In the genomic region with DNA sequence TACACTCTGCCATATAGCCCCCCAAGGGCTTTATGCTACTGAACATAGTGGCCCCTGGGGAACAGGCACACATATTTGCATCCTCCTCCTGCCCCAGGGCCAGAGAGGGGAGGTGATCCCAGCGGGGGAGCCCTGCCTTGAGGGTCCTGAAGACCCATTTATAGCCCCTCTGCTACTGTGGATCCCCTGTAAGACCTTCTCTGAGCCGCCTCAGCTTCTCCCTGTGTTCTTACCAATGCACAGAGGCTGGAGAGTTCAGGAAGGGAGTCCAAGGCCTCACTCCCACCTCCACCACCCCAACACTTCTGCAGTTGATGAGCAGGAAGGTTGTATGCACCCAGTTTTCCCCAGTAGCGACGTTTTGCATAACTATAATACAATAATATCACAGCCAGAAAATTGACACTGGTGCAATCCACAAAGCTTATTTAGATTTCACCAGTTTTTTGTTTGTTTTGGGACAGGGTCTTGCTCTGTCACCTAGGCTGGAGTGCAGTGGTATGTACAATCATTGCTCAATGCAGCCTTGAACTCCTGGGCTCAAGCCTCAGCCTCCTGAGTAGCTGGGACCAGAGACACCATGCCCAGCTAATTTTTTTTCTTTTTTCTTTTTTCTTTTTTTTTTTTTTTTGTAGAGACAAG, we compare ENCODE assay signal across 1 cellular context.
TF ChIP-seq lines count a peak whose summit lies in the region.

No MANE protein-coding gene starts in this region.

TF ChIP-seq in HepG2, 621 proteins besides CTCF, POLR2A, EP300 and RAD21 (continued from another document and continues in another):
- TF ChIP-seq ZNF281 (CRISPR knock-in tag; IDR thresholded peaks at IDR 0.05; ENCODE audit: borderline replicate concordance) (peak; percentile 45; the same call in 1 of the 2 replicates), GFI1 (CRISPR knock-in tag; IDR thresholded peaks at IDR 0.05; ENCODE audit: borderline replicate concordance) (peak; percentile 48; the same call in 1 of the 2 replicates), RBM39 (IDR thresholded peaks at IDR 0.05; ENCODE audit: low read depth, low read length, poor library complexity, severe bottlenecking) (no peak), ZSCAN21 (CRISPR knock-in tag; IDR thresholded peaks at IDR 0.05; ENCODE audit: borderline replicate concordance) (no peak), FOXJ3 (CRISPR knock-in tag; IDR thresholded peaks at IDR 0.05; ENCODE audit: borderline replicate concordance) (peak; percentile 80; the same call in 1 of the 2 replicates), ETV5 (CRISPR knock-in tag; IDR thresholded peaks at IDR 0.05; ENCODE audit: borderline replicate concordance) (peak; percentile 75; the same call in 1 of the 2 replicates), HNF1A (IDR thresholded peaks at IDR 0.05; ENCODE audit: low read depth) (peak; percentile 59), HNF1A (CRISPR knock-in tag; IDR thresholded peaks at IDR 0.05; ENCODE audit: borderline replicate concordance) (peak; percentile 39; the same call in 1 of the 2 replicates), CREBL2 (CRISPR knock-in tag; IDR thresholded peaks at IDR 0.05; ENCODE audit: borderline replicate concordance) (no peak), ZNF768 (CRISPR knock-in tag; IDR thresholded peaks at IDR 0.05) (peak; percentile 85; the same call in 1 of the 2 replicates), SOX13 (IDR thresholded peaks at IDR 0.05) (peak; percentile 66; the same call in 1 of the 2 replicates), SOX13 (CRISPR knock-in tag; conservative IDR thresholded peaks at IDR 0.05 in 1 of 2, IDR thresholded peaks at IDR 0.05 in 1 of 2) (peak in 1 of 2 experiments; percentile 89; a peak in 2 of 4 replicates), RFXAP (CRISPR knock-in tag; IDR thresholded peaks at IDR 0.05; ENCODE audit: borderline replicate concordance) (peak; percentile 71; the same call in 1 of the 2 replicates), NCOR1 (IDR thresholded peaks at IDR 0.05; ENCODE audit: borderline replicate concordance, low read length) (peak; percentile 87; the same call in 1 of the 2 replicates), KDM3A (CRISPR knock-in tag; IDR thresholded peaks at IDR 0.05; ENCODE audit: low read depth) (peak; percentile 73; the same call in 1 of the 2 replicates), ZNF331 (CRISPR knock-in tag; IDR thresholded peaks at IDR 0.05) (peak; percentile 70; the same call in 1 of the 2 replicates), TFE3 (CRISPR knock-in tag; IDR thresholded peaks at IDR 0.05) (peak; percentile 74; the same call in 1 of the 2 replicates), ZNF792 (CRISPR knock-in tag; IDR thresholded peaks at IDR 0.05) (0 out of 2 replicates have a peak, but pooled peaks have one; percentile 43), ZMAT5 (CRISPR knock-in tag; IDR thresholded peaks at IDR 0.05; ENCODE audit: borderline replicate concordance, low read depth) (no peak), TFAP4 (IDR thresholded peaks at IDR 0.05; ENCODE audit: borderline replicate concordance, low read depth) (peak; percentile 43; the same call in 1 of the 2 replicates), ZFP1 (CRISPR knock-in tag; IDR thresholded peaks at IDR 0.05) (peak; percentile 47; the same call in 1 of the 2 replicates), CBX5 (CRISPR knock-in tag; IDR thresholded peaks at IDR 0.05; ENCODE audit: borderline replicate concordance) (0 out of 2 replicates have a peak, but pooled peaks have one; percentile 37), MAX (IDR thresholded peaks at IDR 0.05) (peak; percentile 46; the same call in 1 of the 2 replicates), IRF2 (CRISPR knock-in tag; IDR thresholded peaks at IDR 0.05) (peak; percentile 67; the same call in 1 of the 2 replicates), ZBTB33 (CRISPR knock-in tag; IDR thresholded peaks at IDR 0.05) (0 out of 2 replicates have a peak, but pooled peaks have one; percentile 7), TOPORS (CRISPR knock-in tag; IDR thresholded peaks at IDR 0.05) (no peak)
- TF ChIP-seq, protein P1, sequence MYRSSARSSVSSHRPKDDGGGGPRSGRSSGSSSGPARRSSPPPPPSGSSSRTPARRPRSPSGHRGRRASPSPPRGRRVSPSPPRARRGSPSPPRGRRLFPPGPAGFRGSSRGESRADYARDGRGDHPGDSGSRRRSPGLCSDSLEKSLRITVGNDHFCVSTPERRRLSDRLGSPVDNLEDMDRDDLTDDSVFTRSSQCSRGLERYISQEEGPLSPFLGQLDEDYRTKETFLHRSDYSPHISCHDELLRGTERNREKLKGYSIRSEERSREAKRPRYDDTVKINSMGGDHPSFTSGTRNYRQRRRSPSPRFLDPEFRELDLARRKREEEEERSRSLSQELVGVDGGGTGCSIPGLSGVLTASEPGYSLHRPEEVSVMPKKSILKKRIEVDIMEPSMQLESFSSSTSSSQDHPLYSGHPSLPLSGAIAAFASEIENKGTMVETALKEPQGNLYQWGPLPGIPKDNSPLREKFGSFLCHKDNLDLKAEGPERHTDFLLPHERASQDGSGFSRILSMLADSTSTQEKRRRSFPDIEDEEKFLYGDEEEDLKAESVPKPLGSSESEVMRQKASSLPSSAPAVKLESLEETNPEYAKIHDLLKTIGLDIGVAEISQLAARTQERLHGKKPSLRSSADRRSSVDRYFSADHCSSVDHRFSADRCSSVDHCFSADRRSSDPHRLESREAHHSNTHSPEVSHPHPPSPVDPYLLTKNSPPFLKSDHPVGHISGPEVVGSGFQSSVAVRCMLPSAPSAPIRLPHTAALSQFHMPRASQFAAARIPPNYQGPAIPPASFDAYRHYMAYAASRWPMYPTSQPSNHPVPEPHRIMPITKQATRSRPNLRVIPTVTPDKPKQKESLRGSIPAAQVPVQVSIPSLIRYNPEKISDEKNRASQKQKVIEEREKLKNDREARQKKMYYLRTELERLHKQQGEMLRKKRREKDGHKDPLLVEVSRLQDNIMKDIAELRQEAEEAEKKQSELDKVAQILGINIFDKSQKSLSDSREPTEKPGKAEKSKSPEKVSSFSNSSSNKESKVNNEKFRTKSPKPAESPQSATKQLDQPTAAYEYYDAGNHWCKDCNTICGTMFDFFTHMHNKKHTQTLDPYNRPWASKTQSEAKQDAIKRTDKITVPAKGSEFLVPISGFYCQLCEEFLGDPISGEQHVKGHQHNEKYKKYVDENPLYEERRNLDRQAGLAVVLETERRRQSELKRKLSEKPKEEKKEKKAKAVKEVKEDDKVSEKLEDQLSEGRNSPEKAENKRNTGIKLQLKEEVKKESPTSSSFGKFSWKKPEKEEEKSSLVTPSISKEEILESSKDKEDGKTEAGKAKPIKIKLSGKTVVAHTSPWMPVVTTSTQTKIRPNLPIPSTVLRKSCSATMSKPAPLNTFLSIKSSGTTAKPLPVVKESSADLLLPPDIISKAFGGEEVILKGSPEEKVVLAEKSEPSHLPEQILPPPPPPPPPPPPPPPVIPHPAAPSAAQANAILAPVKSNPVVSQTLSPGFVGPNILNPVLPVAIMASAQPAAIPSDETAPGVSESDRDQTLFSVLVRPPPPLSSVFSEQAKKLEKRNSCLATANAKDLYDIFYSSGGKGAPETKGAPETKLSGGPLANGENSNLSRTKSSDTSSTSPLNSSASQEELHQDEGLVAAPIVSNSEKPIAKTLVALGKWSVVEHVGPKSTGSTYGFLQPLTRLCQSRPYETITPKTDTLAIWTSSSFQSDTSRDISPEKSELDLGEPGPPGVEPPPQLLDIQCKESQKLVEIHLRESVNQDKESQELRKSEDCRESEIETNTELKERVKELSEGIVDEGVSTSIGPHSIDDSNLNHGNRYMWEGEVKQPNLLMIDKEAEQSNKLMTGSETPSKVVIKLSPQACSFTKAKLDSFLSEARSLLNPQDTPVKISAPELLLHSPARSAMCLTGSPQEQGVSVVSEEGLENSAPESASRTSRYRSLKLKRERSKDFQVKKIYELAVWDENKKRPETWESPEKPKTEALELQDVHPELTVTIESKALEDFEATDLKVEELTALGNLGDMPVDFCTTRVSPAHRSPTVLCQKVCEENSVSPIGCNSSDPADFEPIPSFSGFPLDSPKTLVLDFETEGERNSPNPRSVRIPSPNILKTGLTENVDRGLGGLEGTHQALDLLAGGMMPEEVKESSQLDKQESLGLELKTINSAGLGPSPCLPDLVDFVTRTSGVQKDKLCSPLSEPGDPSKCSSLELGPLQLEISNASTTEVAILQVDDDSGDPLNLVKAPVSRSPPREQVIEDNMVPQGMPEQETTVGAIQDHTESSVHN (CRISPR knock-in tag; IDR thresholded peaks at IDR 0.05): no peak; the same call in 1 of the 2 replicates
